9 cellular contexts compared by ENCODE assay signal in genomic region chr4:185112104-185112503, GRCh38. TPM values are rescaled to one million over a fixed set of nuclear protein-coding genes. Genes with fewer than 3 reads are reported as not detected.
A peak's percentile ranks its signal among the peaks of the same experiment; 100 is the strongest.
DNase-seq lines count a peak whose midpoint lies in the region; ATAC-seq, FAIRE-seq and TF ChIP-seq lines count a peak whose summit lies in the region.
"Had no signal": no experiment of that assay in that cellular context is flagged by ENCODE, and none has a peak within 500 bp of the region (broad histone marks: within the 10 kb centered on the region; RNA-seq: fewer than 3 reads in every experiment).

No MANE protein-coding gene starts in this region.

- no peak for TF ChIP-seq EP300 in HepG2 (IDR thresholded peaks at IDR 0.05; ENCODE audit: low read depth in 2 of 2, low read length in 2 of 2)
- TF ChIP-seq EP300 in HepG2 (CRISPR knock-in tag; IDR thresholded peaks at IDR 0.05; ENCODE audit: borderline replicate concordance) = no peak

- DNase-seq in ACHN (peak; percentile 86), M059J (ENCODE audit: low read depth) (peak; percentile 94), cerebellum (ENCODE audit: low spot score) (peak; percentile 27), HepG2 (ENCODE audit: low spot score) (peak; percentile 31), dorsolateral prefrontal cortex (no peak), midbrain (lab: John Stamatoyannopoulos, UW) (no peak), GM19238 (ENCODE audit: insufficient read length, low spot score) (no peak)
- DNase-seq in activated CD4-positive, alpha-beta T cell treated with anti-CD3 and anti-CD28 coated beads for 48 hours = no peak
- DNase-seq: DMS153 had no signal

- no peaks in the 10 kb centered on the region for H3K36me3 ChIP-seq in HepG2 (replicated peaks in 1 of 2; ENCODE audit: control insufficient read depth in 1 of 2, insufficient read depth in 2 of 2, low read length in 2 of 2)

- TF ChIP-seq RAD21 in HepG2 (CRISPR knock-in tag; IDR thresholded peaks at IDR 0.05) = no peak

- H3K4me3 ChIP-seq in HepG2 (replicated peaks in 1 of 3; ENCODE audit: insufficient read depth in 1 of 3, low read depth in 2 of 3, low read length in 3 of 3) = no peak overlapping the region
- H3K4me3 ChIP-seq in dorsolateral prefrontal cortex = no peak overlapping the region

- CTCF ChIA-PET in HepG2 (lab: Yijun Ruan, JAX; ENCODE audit: low intra/inter-chr PET ratio, low total read pairs) = no interaction called here

- H3K27me3 ChIP-seq in HepG2 (ENCODE audit: control insufficient read depth in 1 of 2, insufficient read depth in 2 of 2, low read length in 2 of 2) (no peaks in the 10 kb centered on the region), dorsolateral prefrontal cortex (no peaks in the 10 kb centered on the region)

- TF ChIP-seq CTCF in HepG2 (CRISPR knock-in tag; IDR thresholded peaks at IDR 0.05) (no peak), dorsolateral prefrontal cortex (IDR thresholded peaks at IDR 0.05 in 54 of 56, conservative IDR thresholded peaks at IDR 0.05 in 2 of 56; ENCODE audit: low read depth in 1 of 56, partially characterized antibody in 56 of 56) (no peak)

- H3K27ac ChIP-seq in HepG2 (ENCODE audit: extremely low read length, insufficient read depth, low read length) (no peak overlapping the region), dorsolateral prefrontal cortex (no peak overlapping the region)

- intact Hi-C loops in HepG2 (cut with micrococcal nuclease; ENCODE audit: unreplicated experiment) = no loop called here
- intact Hi-C loops in dorsolateral prefrontal cortex (cut with DNase I) = no loop called here

- no peak overlapping the region for H3K9ac ChIP-seq in HepG2 (ENCODE audit: insufficient read depth, low read depth, low read length)

- WGBS in HepG2 (ENCODE audit: low lambda C conversion rate) = 18% methylated on average over 2 of the region's 2 CpGs

- POLR2A ChIA-PET in HepG2 (lab: Yijun Ruan, JAX) = no interaction called here

- no peaks in the 10 kb centered on the region for H4K20me1 ChIP-seq in HepG2 (ENCODE audit: insufficient read depth, low read length)

- no peak for FAIRE-seq in HepG2 (lab: Jason Lieb, UNC)

- no peak overlapping the region for H2AFZ ChIP-seq in HepG2 (ENCODE audit: low read length)

- no TSS peak for BruUV-seq in HepG2 (replicated peaks; lab: Mats Ljungman, UMichigan)

- in situ Hi-C loops in ACHN (cut with HindIII; ENCODE audit: low pct_ligation_motif_present, low pct_unique_long_range_greater_than_20kb, low sequenced_read_pairs) = no loop called here
- in situ Hi-C loops in HepG2 (cut with HindIII; ENCODE audit: extremely low pct_ligation_motif_present, low pct_unique_long_range_greater_than_20kb) = no loop called here

- peaks cover 23% of the 10 kb centered on the region for H3K4me1 ChIP-seq in HepG2 (ENCODE audit: insufficient read depth, low read length)

- peak; percentile 25; the same call in 1 of the 3 replicates for ATAC-seq in HepG2

- H3K4me2 ChIP-seq in HepG2 (ENCODE audit: low read depth, low read length) = no peak overlapping the region

- no peak for TF ChIP-seq POLR2A in HepG2 (IDR thresholded peaks at IDR 0.05; ENCODE audit: insufficient read depth in 1 of 2, low read depth in 2 of 2, low read length in 2 of 2)

- no peaks in the 10 kb centered on the region for H3K79me2 ChIP-seq in HepG2 (ENCODE audit: insufficient read depth, low read length)

- H3K9me3 ChIP-seq in HepG2 (ENCODE audit: low read length) = no peaks in the 10 kb centered on the region

TF ChIP-seq in HepG2, 621 proteins besides CTCF, POLR2A, EP300 and RAD21 (continues in another document):
- TF ChIP-seq RCOR2 (CRISPR knock-in tag; IDR thresholded peaks at IDR 0.05) (no peak), RNF219 (CRISPR knock-in tag; IDR thresholded peaks at IDR 0.05) (no peak), FOSL2 (CRISPR knock-in tag; IDR thresholded peaks at IDR 0.05) (peak; percentile 78), SP5 (CRISPR knock-in tag; IDR thresholded peaks at IDR 0.05; ENCODE audit: borderline replicate concordance, low read depth) (no peak), KAT2B (IDR thresholded peaks at IDR 0.05; ENCODE audit: borderline replicate concordance, low read depth, low read length) (no peak), ZBTB1 (CRISPR knock-in tag; IDR thresholded peaks at IDR 0.05; ENCODE audit: borderline replicate concordance) (no peak), ZNF225 (CRISPR knock-in tag; IDR thresholded peaks at IDR 0.05) (no peak), ONECUT2 (CRISPR knock-in tag; IDR thresholded peaks at IDR 0.05) (no peak), KLF16 (CRISPR knock-in tag; IDR thresholded peaks at IDR 0.05) (no peak), REST (IDR thresholded peaks at IDR 0.05; ENCODE audit: borderline replicate concordance in 1 of 2, low read depth in 1 of 2, low read length in 2 of 2) (peak in 1 of 2 experiments; percentile 71; a peak in 2 of 4 replicates), NFYC (CRISPR knock-in tag; IDR thresholded peaks at IDR 0.05) (no peak), GABPB1 (CRISPR knock-in tag; IDR thresholded peaks at IDR 0.05) (no peak), HES4 (CRISPR knock-in tag; IDR thresholded peaks at IDR 0.05; ENCODE audit: borderline replicate concordance) (no peak)

RNA-seq across cellular contexts. Expression of gene SLC25A4, which starts 31.0 kb away (rescaled TPM):
- 22.3 and 22.4 TPM in 2 replicates for total RNA-seq in M059J (2014; rRNA removed; shearing (Covaris generic))
- total RNA-seq in cerebellum (25.3 TPM), HepG2 (2016; rRNA removed; fragmentation: Illumina TruSeq; extraction: Trizol) (42.1 and 48.7 TPM in 2 replicates), dorsolateral prefrontal cortex (100 to 1,000 TPM in 100 of 120 experiments, 10 to 100 TPM in 20; 57.5 to 171 (median 125) TPM)
- 8.2 and 8.9 TPM in 2 replicates for total RNA-seq in HepG2 (2016; cell fraction: cytosol; rRNA removed; fragmentation: Illumina TruSeq; extraction: Trizol; ENCODE audit: low read depth)
- 40.6 and 49.4 TPM in 2 replicates for total RNA-seq in HepG2 (2016; cell fraction: insoluble cytoplasmic fraction; rRNA removed; fragmentation: Illumina TruSeq; extraction: Trizol)
- total RNA-seq in HepG2 (2016; cell fraction: membrane; rRNA removed; fragmentation: Illumina TruSeq; extraction: Trizol) = 18.7 and 22.7 TPM in 2 replicates
- total RNA-seq in HepG2 (2016; cell fraction: nucleus; rRNA removed; fragmentation: Illumina TruSeq; extraction: Trizol) = 17.1 TPM in 2 replicates
- 28.7 and 30.3 TPM in 2 replicates for polyA plus RNA-seq in HepG2 (2011; rRNA removed)
- polyA plus RNA-seq in HepG2 (2011; cell fraction: cytosol; rRNA removed) = 22.8 and 25.8 TPM in 2 replicates
- 45.0 and 49.3 TPM in 2 replicates for polyA plus RNA-seq in HepG2 (2011; cell fraction: nucleus; rRNA removed)
- 19.3 and 20.6 TPM in 2 replicates for polyA plus RNA-seq in HepG2 (2012)
- 8.9 and 13.1 TPM in 2 replicates for polyA plus RNA-seq in HepG2 (2016; cell fraction: cytosol; fragmentation: Illumina TruSeq; extraction: Trizol; ENCODE audit: low read depth)
- polyA plus RNA-seq in HepG2 (2016; cell fraction: insoluble cytoplasmic fraction; fragmentation: Illumina TruSeq; extraction: Trizol; ENCODE audit: low read depth) = 53.7 and 53.8 TPM in 2 replicates
- 13.8 and 19.5 TPM in 2 replicates for polyA plus RNA-seq in HepG2 (2016; cell fraction: membrane; fragmentation: Illumina TruSeq; extraction: Trizol; ENCODE audit: low read depth)
- polyA plus RNA-seq in HepG2 (2016; cell fraction: nucleus; fragmentation: Illumina TruSeq; extraction: Trizol; ENCODE audit: insufficient read depth, low read depth) = 31.2 and 32.5 TPM in 2 replicates
- polyA minus RNA-seq in HepG2 (2011; rRNA and poly(A)+ RNA removed; ENCODE audit: low replicate concordance) = 19.1 and 23.5 TPM in 2 replicates
- polyA minus RNA-seq in HepG2 (2011; cell fraction: cytosol; rRNA and poly(A)+ RNA removed) = 8.8 and 12.7 TPM in 2 replicates
- 12.7 and 16.2 TPM in 2 replicates for polyA minus RNA-seq in HepG2 (2011; cell fraction: nucleus; rRNA and poly(A)+ RNA removed)

Comparison
In these comparisons a context has a peak if more than half of its experiments do, and no peak if none do; other contexts are left out.
1. DNase-seq: peak in ACHN (single experiment), M059J (single experiment), cerebellum (single experiment) and HepG2 (single experiment); none in activated CD4-positive, alpha-beta T cell treated with anti-CD3 and anti-CD28 coated beads for 48 hours (single experiment), dorsolateral prefrontal cortex (0 of 10), midbrain (single experiment) and GM19238 (single experiment).